3 cellular contexts compared by ENCODE assay signal in genomic region chr2:141815320-141815719, GRCh38.
DNase-seq lines count a peak whose midpoint lies in the region; ATAC-seq, FAIRE-seq and TF ChIP-seq lines count a peak whose summit lies in the region.
"Not testable (repeated sequence)": the region's sequence is repeated elsewhere in the genome, so short reads cannot be mapped to it uniquely, and the experiment has no call there.

No MANE protein-coding gene starts in this region.

- H3K79me2 ChIP-seq in HepG2 (ENCODE audit: insufficient read depth, low read length), result not testable (repeated sequence)

- not testable (repeated sequence) for H2AFZ ChIP-seq in HepG2 (ENCODE audit: low read length)

- CTCF ChIA-PET in A549 (lab: Yijun Ruan, JAX), result interaction anchor here (0.9 to 2.3 kb wide), 4 partner anchors 9 to 117 kb away, joined by 3 to 6 read pairs (median 3); no protein-coding TSS in a partner anchor
- CTCF ChIA-PET in HepG2 (lab: Yijun Ruan, JAX; ENCODE audit: low intra/inter-chr PET ratio, low total read pairs), result not testable (repeated sequence)

- not testable (repeated sequence) for H3K27ac ChIP-seq in A549; HepG2 (ENCODE audit: extremely low read length, insufficient read depth, low read length)

- not testable (repeated sequence) for FAIRE-seq in A549 (lab: Jason Lieb, UNC); HepG2 (lab: Jason Lieb, UNC)

- DNase-seq in A549 (ENCODE audit: low read depth in 1 of 2, low spot score in 1 of 2); HepG2 (ENCODE audit: low spot score): not testable (repeated sequence)
- peak; percentile 2 for DNase-seq in NAMALWA (ENCODE audit: low spot score)

- TF ChIP-seq POLR2A in A549 (IDR thresholded peaks at IDR 0.05; ENCODE audit: low read length); HepG2 (IDR thresholded peaks at IDR 0.05; ENCODE audit: insufficient read depth in 1 of 2, low read depth in 2 of 2, low read length in 2 of 2): not testable (repeated sequence)

- in situ Hi-C loops in HepG2 (cut with HindIII; ENCODE audit: extremely low pct_ligation_motif_present, low pct_unique_long_range_greater_than_20kb), result not testable (repeated sequence)

- TF ChIP-seq EP300 in A549 (IDR thresholded peaks at IDR 0.05); HepG2 (IDR thresholded peaks at IDR 0.05; ENCODE audit: low read depth in 2 of 2, low read length in 2 of 2); HepG2 (CRISPR knock-in tag; IDR thresholded peaks at IDR 0.05; ENCODE audit: borderline replicate concordance): not testable (repeated sequence)

- not testable (repeated sequence) for TF ChIP-seq CTCF in A549 (IDR thresholded peaks at IDR 0.05); HepG2 (CRISPR knock-in tag; IDR thresholded peaks at IDR 0.05)

- not testable (repeated sequence) for H3K4me3 ChIP-seq in A549; HepG2 (replicated peaks in 1 of 3; ENCODE audit: insufficient read depth in 1 of 3, low read depth in 2 of 3, low read length in 3 of 3)

- TF ChIP-seq RAD21 in A549 (conservative IDR thresholded peaks at IDR 0.05 in 1 of 2, IDR thresholded peaks at IDR 0.05 in 1 of 2); HepG2 (CRISPR knock-in tag; IDR thresholded peaks at IDR 0.05): not testable (repeated sequence)

- not testable (repeated sequence) for H3K9ac ChIP-seq in HepG2 (ENCODE audit: insufficient read depth, low read depth, low read length)

- intact Hi-C loops in HepG2 (cut with micrococcal nuclease; ENCODE audit: unreplicated experiment), result not testable (repeated sequence)

- not testable (repeated sequence) for ATAC-seq in A549, HepG2

- not testable (repeated sequence) for H3K27me3 ChIP-seq in HepG2 (ENCODE audit: control insufficient read depth in 1 of 2, insufficient read depth in 2 of 2, low read length in 2 of 2)

- not testable (repeated sequence) for H3K9me3 ChIP-seq in A549
- peaks cover 13% of the 10 kb centered on the region for H3K9me3 ChIP-seq in HepG2 (ENCODE audit: low read length)

- not testable (repeated sequence) for H3K4me2 ChIP-seq in A549; HepG2 (ENCODE audit: low read depth, low read length)

- H3K36me3 ChIP-seq in HepG2 (replicated peaks in 1 of 2; ENCODE audit: control insufficient read depth in 1 of 2, insufficient read depth in 2 of 2, low read length in 2 of 2), result not testable (repeated sequence)

- not testable (repeated sequence) for BruUV-seq in HepG2 (replicated peaks; lab: Mats Ljungman, UMichigan)

- not testable (repeated sequence) for H4K20me1 ChIP-seq in HepG2 (ENCODE audit: insufficient read depth, low read length)

- H3K4me1 ChIP-seq in A549; HepG2 (ENCODE audit: insufficient read depth, low read length): not testable (repeated sequence)

- POLR2A ChIA-PET in A549 (lab: Yijun Ruan, JAX); HepG2 (lab: Yijun Ruan, JAX): not testable (repeated sequence)

- 3% methylated on average over 3 of the region's 3 CpGs for WGBS in A549 (ENCODE audit: missing lambda C conversion rate)
- WGBS in HepG2 (ENCODE audit: low lambda C conversion rate), result 3% methylated on average over 3 of the region's 3 CpGs

TF ChIP-seq in A549, 52 proteins besides CTCF, POLR2A, EP300 and RAD21:
- TF ChIP-seq MAFK (IDR thresholded peaks at IDR 0.05; ENCODE audit: partially characterized antibody), result peak; percentile 53
TF ChIP-seq in A549: peak in this region for 1; not testable (repeated sequence) for 51.

TF ChIP-seq in HepG2, 621 proteins besides CTCF, POLR2A, EP300 and RAD21:
- TF ChIP-seq MAFK (conservative IDR thresholded peaks at IDR 0.05 in 1 of 2, IDR thresholded peaks at IDR 0.05 in 1 of 2; ENCODE audit: low read length in 2 of 2) (peak; percentile 37 to 63; a peak in 2 of 4 replicates), MAFF (IDR thresholded peaks at IDR 0.05; ENCODE audit: low read depth, low read length) (peak; percentile 51; the same call in 1 of the 2 replicates)
